1 cellular context compared by ENCODE assay signal in the genomic region with DNA sequence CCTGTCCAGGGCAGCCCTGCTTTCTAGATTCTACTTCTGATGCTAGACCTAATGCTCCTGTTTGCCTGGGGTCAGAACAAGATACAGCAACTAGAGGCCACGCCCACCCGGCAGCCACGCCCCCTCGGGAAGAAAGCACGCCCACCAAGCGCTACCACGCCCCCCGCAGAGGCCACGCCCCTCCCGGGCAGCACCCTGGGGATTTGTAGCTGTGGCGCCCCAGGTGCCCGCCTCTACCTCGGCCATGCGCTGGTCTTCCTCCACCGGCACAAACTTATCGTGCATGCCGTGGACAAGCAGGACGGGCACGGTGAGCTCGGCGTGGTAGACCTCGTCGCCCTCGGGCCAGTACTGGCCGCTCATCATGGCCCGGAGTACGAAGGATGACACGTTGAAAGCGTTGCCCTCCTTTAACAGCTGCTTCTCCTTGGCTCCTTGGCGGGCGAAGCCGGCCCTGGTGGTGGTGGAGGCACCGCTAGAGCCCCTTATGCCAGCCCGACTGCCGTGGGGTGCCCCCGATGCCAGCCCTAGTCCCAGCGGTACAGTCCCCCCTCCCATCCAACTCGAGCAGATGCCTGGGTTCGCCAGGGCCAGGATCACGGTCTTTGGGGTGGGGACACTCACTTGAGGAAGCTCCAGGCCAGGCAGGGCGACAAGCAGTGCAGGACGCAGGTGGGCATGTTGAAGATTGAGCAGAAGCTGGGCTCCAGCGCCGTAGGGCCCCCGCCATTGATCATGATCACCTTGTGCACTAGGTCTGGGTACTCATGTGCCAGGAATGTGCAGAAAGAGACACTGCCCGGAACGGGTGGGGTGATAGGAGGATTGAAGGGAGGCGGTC.
A peak's percentile ranks its signal among the peaks of the same experiment; 100 is the strongest.
TF ChIP-seq lines count a peak whose summit lies in the region.

No MANE protein-coding gene starts in this region.

TF ChIP-seq in H1, 55 proteins besides CTCF, POLR2A, EP300 and RAD21:
- TF ChIP-seq HDAC2 (IDR thresholded peaks at IDR 0.05; ENCODE audit: borderline replicate concordance in 1 of 2, low read depth in 2 of 2, low read length in 2 of 2) = no peak
- no peak for TF ChIP-seq YY1 (IDR thresholded peaks at IDR 0.05; ENCODE audit: low read depth, low read length)
- TF ChIP-seq TCF12 (IDR thresholded peaks at IDR 0.05; ENCODE audit: low read depth, low read length) = no peak
- no peak for TF ChIP-seq SP2 (IDR thresholded peaks at IDR 0.05; ENCODE audit: low read length)
- no peak for TF ChIP-seq CEBPB (IDR thresholded peaks at IDR 0.05; ENCODE audit: low read depth, low read length)
- TF ChIP-seq KDM5A (IDR thresholded peaks at IDR 0.05; ENCODE audit: low read length) = no peak
- TF ChIP-seq RXRA (IDR thresholded peaks at IDR 0.05; ENCODE audit: insufficient read depth, low read depth, low read length) = no peak
- 0 out of 2 replicates have a peak, but pooled peaks have one; percentile 24 for TF ChIP-seq POLR2AphosphoS5 (IDR thresholded peaks at IDR 0.05; ENCODE audit: low read depth, low read length)
- TF ChIP-seq SP4 (IDR thresholded peaks at IDR 0.05; ENCODE audit: low read length) = peak; percentile 83; the same call in 1 of the 2 replicates
- no peak for TF ChIP-seq NANOG (IDR thresholded peaks at IDR 0.05; ENCODE audit: insufficient read depth, low read depth, low read length, poor library complexity, severe bottlenecking)
- TF ChIP-seq CBX8 (IDR thresholded peaks at IDR 0.05; ENCODE audit: borderline replicate concordance, low read depth, low read length) = no peak
- TF ChIP-seq RFX5 (IDR thresholded peaks at IDR 0.05; ENCODE audit: borderline replicate concordance, low read depth, low read length) = no peak
- TF ChIP-seq, protein P1, sequence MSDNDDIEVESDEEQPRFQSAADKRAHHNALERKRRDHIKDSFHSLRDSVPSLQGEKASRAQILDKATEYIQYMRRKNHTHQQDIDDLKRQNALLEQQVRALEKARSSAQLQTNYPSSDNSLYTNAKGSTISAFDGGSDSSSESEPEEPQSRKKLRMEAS (IDR thresholded peaks at IDR 0.05) = no peak; the same call in 1 of the 2 replicates
- TF ChIP-seq CHD2 (IDR thresholded peaks at IDR 0.05; ENCODE audit: low read length) = no peak
- TF ChIP-seq RBBP5 (IDR thresholded peaks at IDR 0.05; ENCODE audit: borderline replicate concordance, low read depth, low read length) = no peak
- TF ChIP-seq CTBP2 (IDR thresholded peaks at IDR 0.05; ENCODE audit: borderline replicate concordance, insufficient read depth, insufficient read length, low read length) = no peak
- TF ChIP-seq, protein P2, sequence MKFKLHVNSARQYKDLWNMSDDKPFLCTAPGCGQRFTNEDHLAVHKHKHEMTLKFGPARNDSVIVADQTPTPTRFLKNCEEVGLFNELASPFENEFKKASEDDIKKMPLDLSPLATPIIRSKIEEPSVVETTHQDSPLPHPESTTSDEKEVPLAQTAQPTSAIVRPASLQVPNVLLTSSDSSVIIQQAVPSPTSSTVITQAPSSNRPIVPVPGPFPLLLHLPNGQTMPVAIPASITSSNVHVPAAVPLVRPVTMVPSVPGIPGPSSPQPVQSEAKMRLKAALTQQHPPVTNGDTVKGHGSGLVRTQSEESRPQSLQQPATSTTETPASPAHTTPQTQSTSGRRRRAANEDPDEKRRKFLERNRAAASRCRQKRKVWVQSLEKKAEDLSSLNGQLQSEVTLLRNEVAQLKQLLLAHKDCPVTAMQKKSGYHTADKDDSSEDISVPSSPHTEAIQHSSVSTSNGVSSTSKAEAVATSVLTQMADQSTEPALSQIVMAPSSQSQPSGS (IDR thresholded peaks at IDR 0.05; ENCODE audit: low read length) = no peak
- peak; percentile 74; the same call in 1 of the 2 replicates for TF ChIP-seq SP1 (IDR thresholded peaks at IDR 0.05; ENCODE audit: low read depth, low read length)
- no peak for TF ChIP-seq TAF1 (IDR thresholded peaks at IDR 0.05; ENCODE audit: low read depth, low read length)
- TF ChIP-seq EGR1 (IDR thresholded peaks at IDR 0.05; ENCODE audit: borderline replicate concordance, low read depth, low read length) = peak; percentile 37; the same call in 1 of the 2 replicates
- no peak for TF ChIP-seq E2F6 (IDR thresholded peaks at IDR 0.05)
